ENCODE assay signal across 12 cellular contexts in genomic region chr3:126858887-126859286, GRCh38.
DNase-seq lines count a peak whose midpoint lies in the region; ATAC-seq and TF ChIP-seq lines count a peak whose summit lies in the region.
"Had no signal": no experiment of that assay in that cellular context is flagged by ENCODE, and none has a peak within 500 bp of the region (broad histone marks: within the 10 kb centered on the region; RNA-seq: fewer than 3 reads in every experiment).

No MANE protein-coding gene starts in this region.

- H3K4me1 Mint-ChIP-seq in activated naive CD4-positive, alpha-beta T cell treated with anti-CD3 and anti-CD28 coated beads, Interleukin-2, amount 10 ng/mL, durations not matched to agents 7 days and 5 days = no peaks in the 10 kb centered on the region
- no peaks in the 10 kb centered on the region for H3K4me1 Mint-ChIP-seq in activated T-helper 2 cell treated with anti-CD3 and anti-CD28 coated beads, Interferon-gamma antibody, Interleukin-2, Interleukin-4, amounts not matched to agents 10 μg/mL and 5 μg/mL and 100 μg/mL, durations not matched to agents 14 hours and 24 hours and 36 hours (ENCODE audit: low read depth)

- no peak overlapping the region for H3K4me3 ChIP-seq in BE2C (ENCODE audit: low read depth, low read length)
- H3K4me3 ChIP-seq: lung, vagina had no signal

- no peaks in the 10 kb centered on the region for H3K9me3 ChIP-seq in BE2C
- H3K9me3 ChIP-seq: vagina had no signal

- H3K36me3 ChIP-seq in BE2C = no peaks in the 10 kb centered on the region
- H3K36me3 ChIP-seq: vagina had no signal

- H3K36me3 Mint-ChIP-seq in activated naive CD4-positive, alpha-beta T cell treated with anti-CD3 and anti-CD28 coated beads, Interleukin-2, amount 10 ng/mL, durations not matched to agents 7 days and 5 days = no peaks in the 10 kb centered on the region
- H3K36me3 Mint-ChIP-seq in activated T-helper 2 cell treated with anti-CD3 and anti-CD28 coated beads, Interferon-gamma antibody, Interleukin-2, Interleukin-4, amounts not matched to agents 10 μg/mL and 5 μg/mL and 100 μg/mL, durations not matched to agents 14 hours and 24 hours and 36 hours (ENCODE audit: low read depth) = no peaks in the 10 kb centered on the region

- TF ChIP-seq CTCF in RWPE1 (conservative IDR thresholded peaks at IDR 0.05; ENCODE audit: low read depth) (no peak), BE2C (IDR thresholded peaks at IDR 0.05; ENCODE audit: low read depth, low read length) (no peak)

- peak overlapping the region; percentile 30 for H3K27ac Mint-ChIP-seq in activated naive CD4-positive, alpha-beta T cell treated with anti-CD3 and anti-CD28 coated beads, Interleukin-2, amount 10 ng/mL, durations not matched to agents 7 days and 5 days
- no peak overlapping the region for H3K27ac Mint-ChIP-seq in activated T-helper 2 cell treated with anti-CD3 and anti-CD28 coated beads, Interferon-gamma antibody, Interleukin-2, Interleukin-4, amounts not matched to agents 10 μg/mL and 5 μg/mL and 100 μg/mL, durations not matched to agents 14 hours and 24 hours and 36 hours
- H3K27ac Mint-ChIP-seq: activated CD4-positive, alpha-beta memory T cell treated with anti-CD3 and anti-CD28 coated beads for 36 hours had no signal

- no peaks in the 10 kb centered on the region; the same call in 1 of the 2 replicates for H3K4me1 ChIP-seq in BE2C
- H3K4me1 ChIP-seq: vagina had no signal

- no peaks in the 10 kb centered on the region for H3K27me3 Mint-ChIP-seq in activated naive CD4-positive, alpha-beta T cell treated with anti-CD3 and anti-CD28 coated beads, Interleukin-2, amount 10 ng/mL, durations not matched to agents 7 days and 5 days
- H3K27me3 Mint-ChIP-seq in activated T-helper 2 cell treated with anti-CD3 and anti-CD28 coated beads, Interferon-gamma antibody, Interleukin-2, Interleukin-4, amounts not matched to agents 10 μg/mL and 5 μg/mL and 100 μg/mL, durations not matched to agents 14 hours and 24 hours and 36 hours (ENCODE audit: low read depth) = no peaks in the 10 kb centered on the region
- H3K27me3 Mint-ChIP-seq: activated CD4-positive, alpha-beta memory T cell treated with anti-CD3 and anti-CD28 coated beads for 36 hours had no signal

- peak overlapping the region; percentile 90 for H3K27ac ChIP-seq in RWPE1
- H3K27ac ChIP-seq in temporal lobe (ENCODE audit: low read depth, low read length) = peak overlapping the region; percentile 6
- H3K27ac ChIP-seq: C4-2B, vagina had no signal

- DNase-seq in activated naive CD4-positive, alpha-beta T cell treated with anti-CD3 and anti-CD28 coated beads, Interleukin-2, amount 10 ng/mL, durations not matched to agents 7 days and 5 days = no peak
- no peak for DNase-seq in activated naive CD4-positive, alpha-beta T cell treated with anti-CD3 and anti-CD28 coated beads, Interleukin-2, amount 50 U/mL, for 16 hours
- peak; percentile 92 for DNase-seq in RWPE1 (ENCODE audit: low spot score)
- no peak for DNase-seq in BE2C
- DNase-seq in activated T-helper 2 cell treated with anti-CD3 and anti-CD28 coated beads, Interferon-gamma antibody, Interleukin-2, Interleukin-4, amounts not matched to agents 10 μg/mL and 5 μg/mL and 100 μg/mL, durations not matched to agents 14 hours and 24 hours and 36 hours (ENCODE audit: low spot score) = no peak
- DNase-seq: activated CD4-positive, alpha-beta memory T cell treated with anti-CD3 and anti-CD28 coated beads for 36 hours had no signal

- peak; percentile 99 for ATAC-seq in esophagus mucosa
- ATAC-seq in HG02884 (IDR thresholded peaks at IDR 0.05; ENCODE audit: unreplicated experiment) = no peak

- no peaks in the 10 kb centered on the region for H3K27me3 ChIP-seq in BE2C
- H3K27me3 ChIP-seq: vagina had no signal

- POLR2A ChIA-PET in RWPE1 (lab: Yijun Ruan, JAX; ENCODE audit: low non-redundant PET) = no interaction called here

- CTCF ChIA-PET in activated naive CD4-positive, alpha-beta T cell treated with anti-CD3 and anti-CD28 coated beads, Interleukin-2, amount 10 ng/mL, durations not matched to agents 7 days and 5 days (lab: Charles Lee) = no interaction called here
- CTCF ChIA-PET in RWPE1 (lab: Yijun Ruan, JAX) = no interaction called here

- intact Hi-C loops in activated T-helper 2 cell treated with anti-CD3 and anti-CD28 coated beads, Interferon-gamma antibody, Interleukin-2, Interleukin-4, amounts not matched to agents 10 μg/mL and 5 μg/mL and 100 μg/mL, durations not matched to agents 14 hours and 24 hours and 36 hours (cut with micrococcal nuclease) = no loop called here

- H3K9me3 Mint-ChIP-seq in activated naive CD4-positive, alpha-beta T cell treated with anti-CD3 and anti-CD28 coated beads, Interleukin-2, amount 10 ng/mL, durations not matched to agents 7 days and 5 days = no peaks in the 10 kb centered on the region
- no peaks in the 10 kb centered on the region for H3K9me3 Mint-ChIP-seq in activated T-helper 2 cell treated with anti-CD3 and anti-CD28 coated beads, Interferon-gamma antibody, Interleukin-2, Interleukin-4, amounts not matched to agents 10 μg/mL and 5 μg/mL and 100 μg/mL, durations not matched to agents 14 hours and 24 hours and 36 hours
- H3K9me3 Mint-ChIP-seq: activated CD4-positive, alpha-beta memory T cell treated with anti-CD3 and anti-CD28 coated beads for 36 hours had no signal

- no peak overlapping the region for H3K4me3 Mint-ChIP-seq in activated naive CD4-positive, alpha-beta T cell treated with anti-CD3 and anti-CD28 coated beads, Interleukin-2, amount 10 ng/mL, durations not matched to agents 7 days and 5 days
- H3K4me3 Mint-ChIP-seq in activated T-helper 2 cell treated with anti-CD3 and anti-CD28 coated beads, Interferon-gamma antibody, Interleukin-2, Interleukin-4, amounts not matched to agents 10 μg/mL and 5 μg/mL and 100 μg/mL, durations not matched to agents 14 hours and 24 hours and 36 hours (ENCODE audit: low read depth) = no peak overlapping the region
- H3K4me3 Mint-ChIP-seq: activated CD4-positive, alpha-beta memory T cell treated with anti-CD3 and anti-CD28 coated beads for 36 hours had no signal
